Comparison of ENCODE assay signal across 15 cellular contexts in the genomic region with DNA sequence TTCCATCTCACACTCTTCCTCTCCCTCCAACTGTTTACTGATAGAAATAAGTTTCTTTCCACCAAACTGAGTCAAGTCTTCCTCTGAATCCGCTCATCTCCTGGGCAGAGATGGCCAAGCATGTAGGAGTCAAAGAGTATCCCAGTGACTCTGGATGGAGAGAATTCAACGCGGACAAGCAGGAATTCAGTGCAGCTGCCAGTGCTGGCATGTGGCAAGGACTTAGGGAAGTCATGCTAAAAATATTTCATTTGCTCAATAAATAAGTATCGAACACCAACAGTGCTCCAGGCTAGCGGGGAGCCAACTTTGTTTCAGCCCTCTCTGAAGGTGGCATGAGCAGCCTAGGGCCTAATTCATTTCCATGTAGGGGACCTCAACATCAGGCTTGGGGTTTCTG.
DNase-seq lines count a peak whose midpoint lies in the region; ATAC-seq, FAIRE-seq and TF ChIP-seq lines count a peak whose summit lies in the region.
"Had no signal": no experiment of that assay in that cellular context is flagged by ENCODE, and none has a peak within 500 bp of the region (broad histone marks: within the 10 kb centered on the region; RNA-seq: fewer than 3 reads in every experiment).

No MANE protein-coding gene starts in this region.

- H3K27ac ChIP-seq in heart right ventricle = peak overlapping the region in 5 of 10 donors; percentile 5 to 63 (median 54)
- no peak overlapping the region for H3K27ac ChIP-seq in CD4-positive, alpha-beta memory T cell (ENCODE audit: low read depth, low read length)

- peaks cover 4% of the 10 kb centered on the region for H3K27me3 ChIP-seq in bronchial epithelial cell (ENCODE audit: control insufficient read depth, insufficient read depth, low read length)
- H3K27me3 ChIP-seq in heart right ventricle = no peaks in the 10 kb centered on the region
- H3K27me3 ChIP-seq in CD4-positive, alpha-beta memory T cell (ENCODE audit: insufficient read depth, low read length) = no peaks in the 10 kb centered on the region

- H3K36me3 Mint-ChIP-seq in HFFc6 (ENCODE audit: low read depth) = no peaks in the 10 kb centered on the region
- no peaks in the 10 kb centered on the region for H3K36me3 Mint-ChIP-seq in CD4-positive, alpha-beta memory T cell
- H3K36me3 Mint-ChIP-seq: activated CD4-positive, alpha-beta memory T cell treated with anti-CD3 and anti-CD28 coated beads for 36 hours; CD8-positive, alpha-beta T cell; naive B cell had no signal

- no peak overlapping the region for H3K4me3 Mint-ChIP-seq in HFFc6
- no peak overlapping the region for H3K4me3 Mint-ChIP-seq in CD4-positive, alpha-beta memory T cell
- H3K4me3 Mint-ChIP-seq: activated CD4-positive, alpha-beta memory T cell treated with anti-CD3 and anti-CD28 coated beads for 36 hours; CD8-positive, alpha-beta T cell; naive B cell had no signal

- peaks cover 0 to 20% (median 7%) of the 10 kb centered on the region in 9 donors for H3K4me1 ChIP-seq in heart right ventricle
- no peaks in the 10 kb centered on the region for H3K4me1 ChIP-seq in CD4-positive, alpha-beta memory T cell (ENCODE audit: insufficient read depth, low read length)

- peak; percentile 58 to 90 (median 74) for ATAC-seq in heart right ventricle
- ATAC-seq: CD8-positive, alpha-beta T cell; K562 had no signal

- WGBS in heart right ventricle, 2 donors = 38 to 39% methylated on average over 5 of the region's 5 CpGs

- H3K4me3 ChIP-seq in bronchial epithelial cell (ENCODE audit: low read depth, low read length) = no peak overlapping the region
- H3K4me3 ChIP-seq in heart right ventricle = no peak overlapping the region
- no peak overlapping the region for H3K4me3 ChIP-seq in CD4-positive, alpha-beta memory T cell (ENCODE audit: low read length in 2 of 2)
- H3K4me3 ChIP-seq: K562 had no signal

- peaks cover 17% of the 10 kb centered on the region for H3K27me3 Mint-ChIP-seq in HFFc6 (ENCODE audit: insufficient read depth)
- H3K27me3 Mint-ChIP-seq in CD4-positive, alpha-beta memory T cell = peaks cover 12 to 22% of the 10 kb centered on the region in 2 donors

- no peaks in the 10 kb centered on the region for H3K9me3 ChIP-seq in heart right ventricle
- H3K9me3 ChIP-seq in CD4-positive, alpha-beta memory T cell (ENCODE audit: control insufficient read depth in 1 of 2, low read length in 2 of 2) = no peaks in the 10 kb centered on the region

- POLR2A ChIA-PET in CD4-positive, alpha-beta memory T cell (lab: Charles Lee; ENCODE audit: partially characterized antibody) = no interaction called here

- peaks cover 21% of the 10 kb centered on the region for H3K4me1 Mint-ChIP-seq in HFFc6 (ENCODE audit: low read depth)
- no peaks in the 10 kb centered on the region for H3K4me1 Mint-ChIP-seq in CD4-positive, alpha-beta memory T cell
- H3K4me1 Mint-ChIP-seq: naive B cell had no signal

- H3K36me3 ChIP-seq in bronchial epithelial cell (ENCODE audit: control insufficient read depth, insufficient read depth, low read length) = no peaks in the 10 kb centered on the region
- H3K36me3 ChIP-seq in heart right ventricle = no peaks in the 10 kb centered on the region
- H3K36me3 ChIP-seq in CD4-positive, alpha-beta memory T cell (ENCODE audit: insufficient read depth, low read length) = no peaks in the 10 kb centered on the region

- CTCF ChIA-PET in CD4-positive, alpha-beta memory T cell (lab: Charles Lee; ENCODE audit: partially characterized antibody) = no interaction called here

- intact Hi-C loops in heart right ventricle (cut with DNase I) = no loop called here
- intact Hi-C loops in CD4-positive, alpha-beta memory T cell (cut with micrococcal nuclease) = no loop called here

- no peak for FAIRE-seq in bronchial epithelial cell (lab: Jason Lieb, UNC)
- FAIRE-seq: GM12891, K562 had no signal

- no peak overlapping the region; the same call in 1 of the 2 replicates for H3K27ac Mint-ChIP-seq in HFFc6
- H3K27ac Mint-ChIP-seq in CD4-positive, alpha-beta memory T cell = no peak overlapping the region
- H3K27ac Mint-ChIP-seq: activated CD4-positive, alpha-beta memory T cell treated with anti-CD3 and anti-CD28 coated beads for 36 hours; CD8-positive, alpha-beta T cell; naive B cell had no signal

- TF ChIP-seq CTCF in HFFc6 (IDR thresholded peaks at IDR 0.05) (no peak), bronchial epithelial cell (IDR thresholded peaks at IDR 0.05; ENCODE audit: insufficient read depth, low read length, severe bottlenecking) (no peak), heart right ventricle (IDR thresholded peaks at IDR 0.05) (no peak)

- DNase-seq in HFFc6 (peak; percentile 49), bronchial epithelial cell (ENCODE audit: low read depth) (peak; percentile 15), heart right ventricle (no peak), stromal cell of bone marrow (ENCODE audit: low read depth) (peak; percentile 69), T-helper 2 cell (no peak), hippocampal formation (lab: John Stamatoyannopoulos, UW) (no peak)
- no peak for DNase-seq in stimulated activated naive CD4-positive, alpha-beta T cell treated with Interleukin-2 at 50 U/mL for 16 hours (lab: John Stamatoyannopoulos, UW)
- DNase-seq in CD4-positive, alpha-beta memory T cell = no peak
- DNase-seq: activated CD4-positive, alpha-beta memory T cell treated with anti-CD3 and anti-CD28 coated beads for 36 hours; CD8-positive, alpha-beta T cell; naive B cell; NCI-H1417; substantia nigra had no signal

- H3K9me3 Mint-ChIP-seq in HFFc6 = no peaks in the 10 kb centered on the region
- H3K9me3 Mint-ChIP-seq in CD4-positive, alpha-beta memory T cell = no peaks in the 10 kb centered on the region
- H3K9me3 Mint-ChIP-seq: activated CD4-positive, alpha-beta memory T cell treated with anti-CD3 and anti-CD28 coated beads for 36 hours; CD8-positive, alpha-beta T cell had no signal

Comparison
In these comparisons a context has a peak if more than half of its experiments do, and no peak if none do; other contexts are left out.
1. DNase-seq: peak in HFFc6 (single experiment), bronchial epithelial cell (single experiment) and stromal cell of bone marrow (single experiment); none in heart right ventricle (0 of 2), stimulated activated naive CD4-positive, alpha-beta T cell treated with Interleukin-2 at 50 U/mL for 16 hours (single experiment), T-helper 2 cell (0 of 5), CD4-positive, alpha-beta memory T cell (0 of 5) and hippocampal formation (0 of 2).